Comparison of ENCODE assay signal across 1 cellular context in genomic region chr17:37358830-37359681, GRCh38.
TF ChIP-seq lines count a peak whose summit lies in the region.

No MANE protein-coding gene starts in this region.

TF ChIP-seq in H1, 55 proteins besides CTCF, POLR2A, EP300 and RAD21 (continued from another document):
- no peak for TF ChIP-seq CHD1 (IDR thresholded peaks at IDR 0.05; ENCODE audit: low read depth, low read length)
- TF ChIP-seq MAFK (IDR thresholded peaks at IDR 0.05; ENCODE audit: low read depth, low read length): no peak
- peak; percentile 43 for TF ChIP-seq POLR2AphosphoS5 (IDR thresholded peaks at IDR 0.05; ENCODE audit: low read depth, low read length)
- peak; percentile 74; the same call in 1 of the 2 replicates for TF ChIP-seq RBBP5 (IDR thresholded peaks at IDR 0.05; ENCODE audit: borderline replicate concordance, low read depth, low read length)
- 0 out of 2 replicates have a peak, but pooled peaks have one; percentile 5 for TF ChIP-seq TCF12 (IDR thresholded peaks at IDR 0.05; ENCODE audit: low read depth, low read length)
- no peak for TF ChIP-seq ZNF274 (IDR thresholded peaks at IDR 0.05; ENCODE audit: borderline replicate concordance, extremely low read depth, low read length)
- peak; percentile 98 for TF ChIP-seq RXRA (IDR thresholded peaks at IDR 0.05; ENCODE audit: insufficient read depth, low read depth, low read length)
- peak; percentile 59; the same call in 1 of the 2 replicates for TF ChIP-seq MAX (IDR thresholded peaks at IDR 0.05)
- TF ChIP-seq HDAC6 (IDR thresholded peaks at IDR 0.05; ENCODE audit: low read depth, low read length): no peak
- TF ChIP-seq SIN3A (conservative IDR thresholded peaks at IDR 0.05 in 1 of 2, IDR thresholded peaks at IDR 0.05 in 1 of 2; ENCODE audit: low read depth in 1 of 2, low read length in 2 of 2): peak in 1 of 2 experiments; percentile 73; a peak in 3 of 4 replicates
- peak; percentile 74 for TF ChIP-seq PHF8 (conservative IDR thresholded peaks at IDR 0.05; ENCODE audit: low read depth, low read length)
- no peak for TF ChIP-seq JUND (IDR thresholded peaks at IDR 0.05; ENCODE audit: low read length)
- no peak for TF ChIP-seq BRCA1 (IDR thresholded peaks at IDR 0.05; ENCODE audit: low read depth, low read length)
- TF ChIP-seq, protein P1, sequence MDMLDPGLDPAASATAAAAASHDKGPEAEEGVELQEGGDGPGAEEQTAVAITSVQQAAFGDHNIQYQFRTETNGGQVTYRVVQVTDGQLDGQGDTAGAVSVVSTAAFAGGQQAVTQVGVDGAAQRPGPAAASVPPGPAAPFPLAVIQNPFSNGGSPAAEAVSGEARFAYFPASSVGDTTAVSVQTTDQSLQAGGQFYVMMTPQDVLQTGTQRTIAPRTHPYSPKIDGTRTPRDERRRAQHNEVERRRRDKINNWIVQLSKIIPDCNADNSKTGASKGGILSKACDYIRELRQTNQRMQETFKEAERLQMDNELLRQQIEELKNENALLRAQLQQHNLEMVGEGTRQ (IDR thresholded peaks at IDR 0.05; ENCODE audit: low read length): no peak
- TF ChIP-seq HDAC2 (IDR thresholded peaks at IDR 0.05; ENCODE audit: borderline replicate concordance in 1 of 2, low read depth in 2 of 2, low read length in 2 of 2): peak in 1 of 2 experiments; percentile 16; a peak in 2 of 4 replicates
- TF ChIP-seq GTF2F1 (IDR thresholded peaks at IDR 0.05; ENCODE audit: borderline replicate concordance, low read depth, low read length): 0 out of 2 replicates have a peak, but pooled peaks have one; percentile 4
- TF ChIP-seq TAF7 (optimal IDR thresholded peaks at IDR 0.05; ENCODE audit: borderline replicate concordance, low read depth, low read length): peak; percentile 54
- TF ChIP-seq CTBP2 (IDR thresholded peaks at IDR 0.05; ENCODE audit: borderline replicate concordance, insufficient read depth, insufficient read length, low read length): no peak
- TF ChIP-seq EGR1 (IDR thresholded peaks at IDR 0.05; ENCODE audit: borderline replicate concordance, low read depth, low read length): peak; percentile 36; the same call in 1 of the 2 replicates
- TF ChIP-seq BCL11A (IDR thresholded peaks at IDR 0.05; ENCODE audit: low read depth in 2 of 2, low read length in 2 of 2): no peak
- TF ChIP-seq FOSL1 (IDR thresholded peaks at IDR 0.05; ENCODE audit: insufficient read depth, low read depth, low read length): no peak
- 0 out of 2 replicates have a peak, but pooled peaks have one; percentile 64 for TF ChIP-seq YY1 (IDR thresholded peaks at IDR 0.05; ENCODE audit: low read depth, low read length)
- TF ChIP-seq ASH2L (IDR thresholded peaks at IDR 0.05; ENCODE audit: low read length): peak; percentile 48
